In the genomic region with DNA sequence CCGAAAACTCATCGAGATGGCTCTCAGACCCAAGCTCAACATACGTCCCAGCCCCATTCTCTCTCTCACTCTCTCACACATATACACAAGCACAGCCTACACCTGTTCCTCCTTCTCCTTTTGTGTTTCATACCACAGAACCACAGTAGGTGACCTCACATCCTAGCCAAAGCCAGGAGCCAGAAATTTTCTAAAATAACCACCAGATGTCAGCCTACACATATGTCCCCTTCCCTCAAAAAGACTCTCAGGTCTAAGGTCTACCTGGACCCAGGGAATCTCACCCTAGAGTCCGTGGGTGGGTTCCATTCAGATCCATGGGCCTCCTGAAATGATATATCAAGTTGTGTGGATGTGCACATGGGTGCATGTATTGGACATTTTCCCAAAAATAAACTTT, we compare ENCODE assay signal across 10 cellular contexts.
A peak's percentile ranks its signal among the peaks of the same experiment; 100 is the strongest.
DNase-seq lines count a peak whose midpoint lies in the region; ATAC-seq and TF ChIP-seq lines count a peak whose summit lies in the region.
"Had no signal": no experiment of that assay in that cellular context is flagged by ENCODE, and none has a peak within 500 bp of the region (broad histone marks: within the 10 kb centered on the region; RNA-seq: fewer than 3 reads in every experiment).

No MANE protein-coding gene starts in this region.

- no peaks in the 10 kb centered on the region for H3K9me3 Mint-ChIP-seq in neural progenitor cell
- no peaks in the 10 kb centered on the region for H3K9me3 Mint-ChIP-seq in CD8-positive, alpha-beta T cell
- H3K9me3 Mint-ChIP-seq: activated naive CD4-positive, alpha-beta T cell treated with anti-CD3 and anti-CD28 coated beads, Interleukin-2, amount 50 U/mL, for 24 hours had no signal

- POLR2A ChIA-PET in CD8-positive, alpha-beta T cell (lab: Charles Lee) = no interaction called here

- no peak overlapping the region for H3K4me3 Mint-ChIP-seq in neural progenitor cell
- H3K4me3 Mint-ChIP-seq in CD8-positive, alpha-beta T cell = no peak overlapping the region
- H3K4me3 Mint-ChIP-seq: activated naive CD4-positive, alpha-beta T cell treated with anti-CD3 and anti-CD28 coated beads, Interleukin-2, amount 50 U/mL, for 24 hours had no signal

- H3K27me3 Mint-ChIP-seq in neural progenitor cell (ENCODE audit: insufficient read depth, low read depth) = peaks cover 11% of the 10 kb centered on the region
- H3K27me3 Mint-ChIP-seq in CD8-positive, alpha-beta T cell (ENCODE audit: low read depth) = peaks cover 16% of the 10 kb centered on the region

- H3K9ac ChIP-seq in KMS-11 (no peak overlapping the region), neural progenitor cell (no peak overlapping the region)
- H3K9ac ChIP-seq: BLaER1 treated with 17β-estradiol and CSF1 and Interleukin-3, amounts not matched to agents 10 nM and 100 nM had no signal

- H2AFZ ChIP-seq in KMS-11 (ENCODE audit: low read depth) = no peak overlapping the region
- H2AFZ ChIP-seq in neural progenitor cell (replicated peaks) = no peak overlapping the region

- H3K4me2 ChIP-seq in KMS-11 (no peak overlapping the region), neural progenitor cell (no peak overlapping the region)
- H3K4me2 ChIP-seq: BLaER1 treated with 17β-estradiol and CSF1 and Interleukin-3, amounts not matched to agents 10 nM and 100 nM had no signal

- CTCF ChIA-PET in CD8-positive, alpha-beta T cell (lab: Charles Lee) = no interaction called here

- H3K27ac ChIP-seq in KMS-11 (no peak overlapping the region), WERI-Rb-1 (no peak overlapping the region), neural progenitor cell (no peak overlapping the region)
- no peak overlapping the region for H3K27ac ChIP-seq in CD8-positive, alpha-beta T cell (ENCODE audit: low read depth, low read length)
- H3K27ac ChIP-seq: BLaER1 treated with 17β-estradiol and CSF1 and Interleukin-3, amounts not matched to agents 10 nM and 100 nM had no signal

- TF ChIP-seq CTCF in KMS-11 (conservative IDR thresholded peaks at IDR 0.05; ENCODE audit: low read depth, low read length) = peak; percentile 41; the same call in 1 of the 2 replicates
- TF ChIP-seq CTCF in WERI-Rb-1 (IDR thresholded peaks at IDR 0.05; ENCODE audit: low read depth, low read length) = peak; percentile 71
- peak; percentile 55 for TF ChIP-seq CTCF in neural progenitor cell (IDR thresholded peaks at IDR 0.05)
- TF ChIP-seq CTCF in CD8-positive, alpha-beta T cell (IDR thresholded peaks at IDR 0.05) = no peak

- peaks cover 2% of the 10 kb centered on the region for H3K4me1 Mint-ChIP-seq in neural progenitor cell
- H3K4me1 Mint-ChIP-seq in CD8-positive, alpha-beta T cell (ENCODE audit: low read depth) = no peaks in the 10 kb centered on the region
- H3K4me1 Mint-ChIP-seq: activated naive CD4-positive, alpha-beta T cell treated with anti-CD3 and anti-CD28 coated beads, Interleukin-2, amount 50 U/mL, for 24 hours had no signal

- DNase-seq in NCI-H2171 treated with DMSO at 0.1 percent for 48 hours (lab: John Stamatoyannopoulos, UW) (peak; percentile 25), NCI-H2171 (lab: John Stamatoyannopoulos, UW) (no peak), WERI-Rb-1 (peak; percentile 44), neural progenitor cell (ENCODE audit: low spot score) (peak; percentile 20), HK-2 (ENCODE audit: unreplicated experiment) (no peak)
- DNase-seq in CD8-positive, alpha-beta T cell = no peak

- H4K20me1 ChIP-seq in KMS-11 (ENCODE audit: insufficient read depth) = no peaks in the 10 kb centered on the region
- H4K20me1 ChIP-seq in neural progenitor cell (ENCODE audit: low read depth) = no peaks in the 10 kb centered on the region

- no peaks in the 10 kb centered on the region for H3K36me3 Mint-ChIP-seq in neural progenitor cell
- H3K36me3 Mint-ChIP-seq in CD8-positive, alpha-beta T cell = no peaks in the 10 kb centered on the region
- H3K36me3 Mint-ChIP-seq: activated naive CD4-positive, alpha-beta T cell treated with anti-CD3 and anti-CD28 coated beads, Interleukin-2, amount 50 U/mL, for 24 hours had no signal

- H3K4me3 ChIP-seq in KMS-11 (IDR thresholded peaks at IDR 0.05; ENCODE audit: insufficient read depth, low read depth, low read length) (no peak overlapping the region), WERI-Rb-1 (ENCODE audit: low read depth, low read length) (no peak overlapping the region), neural progenitor cell (no peak overlapping the region)
- no peak overlapping the region for H3K4me3 ChIP-seq in CD8-positive, alpha-beta T cell (ENCODE audit: low read depth, low read length)
- H3K4me3 ChIP-seq: BLaER1 treated with 17β-estradiol and CSF1 and Interleukin-3, amounts not matched to agents 10 nM and 100 nM had no signal

- H3K79me2 ChIP-seq in KMS-11 (ENCODE audit: insufficient read depth, low read depth) (no peaks in the 10 kb centered on the region), neural progenitor cell (ENCODE audit: low read depth) (no peaks in the 10 kb centered on the region)

- H3K27me3 ChIP-seq in KMS-11 (ENCODE audit: insufficient read depth, low read depth) (no peaks in the 10 kb centered on the region), WERI-Rb-1 (ENCODE audit: insufficient read depth, low read depth, severe bottlenecking) (peaks cover 3% of the 10 kb centered on the region), neural progenitor cell (no peaks in the 10 kb centered on the region)
- H3K27me3 ChIP-seq in CD8-positive, alpha-beta T cell (ENCODE audit: insufficient read depth, low read length) = peaks cover 3% of the 10 kb centered on the region
- H3K27me3 ChIP-seq: BLaER1 treated with 17β-estradiol and CSF1 and Interleukin-3, amounts not matched to agents 10 nM and 100 nM had no signal

- no peaks in the 10 kb centered on the region for H3K36me3 ChIP-seq in KMS-11 (ENCODE audit: insufficient read depth)
- no peaks in the 10 kb centered on the region for H3K36me3 ChIP-seq in WERI-Rb-1
- H3K36me3 ChIP-seq in neural progenitor cell = no peaks in the 10 kb centered on the region
- no peaks in the 10 kb centered on the region for H3K36me3 ChIP-seq in CD8-positive, alpha-beta T cell (ENCODE audit: insufficient read depth, low read length)
- H3K36me3 ChIP-seq: BLaER1 treated with 17β-estradiol and CSF1 and Interleukin-3, amounts not matched to agents 10 nM and 100 nM had no signal

- H3K27ac Mint-ChIP-seq in neural progenitor cell = no peak overlapping the region
- no peak overlapping the region for H3K27ac Mint-ChIP-seq in CD8-positive, alpha-beta T cell
- H3K27ac Mint-ChIP-seq: activated naive CD4-positive, alpha-beta T cell treated with anti-CD3 and anti-CD28 coated beads, Interleukin-2, amount 50 U/mL, for 24 hours had no signal

- H3K4me1 ChIP-seq in KMS-11 (ENCODE audit: low read depth, poor library complexity, severe bottlenecking) (no peaks in the 10 kb centered on the region), neural progenitor cell (no peaks in the 10 kb centered on the region)
- H3K4me1 ChIP-seq in CD8-positive, alpha-beta T cell (ENCODE audit: insufficient read depth, low read length) = no peaks in the 10 kb centered on the region

- no peaks in the 10 kb centered on the region for H3F3A ChIP-seq in neural progenitor cell (ENCODE audit: low read depth)

- H3K9me3 ChIP-seq in WERI-Rb-1 (ENCODE audit: severe bottlenecking) (peaks cover 10% of the 10 kb centered on the region), neural progenitor cell (ENCODE audit: low read depth) (no peaks in the 10 kb centered on the region)
- H3K9me3 ChIP-seq in CD8-positive, alpha-beta T cell (ENCODE audit: low read length) = no peaks in the 10 kb centered on the region
- H3K9me3 ChIP-seq: BLaER1 treated with 17β-estradiol and CSF1 and Interleukin-3, amounts not matched to agents 10 nM and 100 nM had no signal

- ATAC-seq in GM21825 (IDR thresholded peaks at IDR 0.05; ENCODE audit: unreplicated experiment) = peak; percentile 84
- ATAC-seq in CD8-positive, alpha-beta T cell = no peak

- intact Hi-C loops in CD8-positive, alpha-beta T cell (cut with DNase I, micrococcal nuclease) = no loop called here

Comparison
In these comparisons a context has a peak if more than half of its experiments do, and no peak if none do; other contexts are left out.
1. DNase-seq: peak in NCI-H2171 treated with DMSO at 0.1 percent for 48 hours (single experiment), WERI-Rb-1 (single experiment) and neural progenitor cell (single experiment); none in NCI-H2171 (single experiment), CD8-positive, alpha-beta T cell (0 of 7) and HK-2 (single experiment).